ENCODE assay signal across 9 cellular contexts in the genomic region with DNA sequence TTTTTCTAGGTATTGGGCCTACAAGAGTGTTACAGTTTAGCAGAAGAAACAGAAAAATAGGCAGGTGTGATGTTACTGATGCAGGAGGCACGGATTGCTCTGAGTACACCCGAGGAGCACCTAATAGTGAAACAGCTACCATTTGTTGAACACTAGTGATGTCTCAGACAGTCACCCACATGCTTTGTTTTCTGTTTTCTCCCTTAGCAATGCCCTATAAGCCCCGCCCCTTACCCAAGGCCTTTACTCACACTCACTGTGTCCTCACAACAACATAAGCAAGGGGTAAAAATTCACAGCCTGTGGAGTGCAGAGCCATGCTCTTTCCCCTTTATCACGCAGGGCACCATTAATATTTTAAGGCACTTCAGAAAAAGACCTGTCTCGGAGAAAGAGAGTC.
A peak's percentile ranks its signal among the peaks of the same experiment; 100 is the strongest.
DNase-seq lines count a peak whose midpoint lies in the region; TF ChIP-seq lines count a peak whose summit lies in the region.
"Had no signal": no experiment of that assay in that cellular context is flagged by ENCODE, and none has a peak within 500 bp of the region (broad histone marks: within the 10 kb centered on the region; RNA-seq: fewer than 3 reads in every experiment).

No MANE protein-coding gene starts in this region.

- no peak for TF ChIP-seq CTCF in choroid plexus epithelial cell (conservative IDR thresholded peaks at IDR 0.05; ENCODE audit: low read depth, low read length)
- TF ChIP-seq CTCF in retinal pigment epithelial cell (conservative IDR thresholded peaks at IDR 0.05; ENCODE audit: low read depth, low read length), result no peak

- H3K4me3 ChIP-seq in choroid plexus epithelial cell (ENCODE audit: low read depth, low read length) (no peak overlapping the region), retinal pigment epithelial cell (ENCODE audit: low read length) (no peak overlapping the region)

- DNase-seq in DMS53 (lab: John Stamatoyannopoulos, UW) (peak; percentile 34), DMS53 treated with DMSO at 0.1 percent for 48 hours (lab: John Stamatoyannopoulos, UW; ENCODE audit: unreplicated experiment) (no peak), LoVo (ENCODE audit: low spot score) (peak; percentile 66), choroid plexus epithelial cell (ENCODE audit: low read depth) (peak; percentile 51), retinal pigment epithelial cell (ENCODE audit: low read depth) (peak; percentile 62), D341Med (ENCODE audit: low spot score) (no peak), DMS153 (lab: John Stamatoyannopoulos, UW) (no peak), DMS114 treated with DMSO at 0.1 percent for 48 hours (lab: John Stamatoyannopoulos, UW; ENCODE audit: unreplicated experiment) (no peak)
- DNase-seq: NCI-H774 had no signal

Comparison
In these comparisons a context has a peak if more than half of its experiments do, and no peak if none do; other contexts are left out.
1. DNase-seq: peak in DMS53 (single experiment), LoVo (single experiment), choroid plexus epithelial cell (single experiment) and retinal pigment epithelial cell (single experiment); none in DMS53 treated with DMSO at 0.1 percent for 48 hours (single experiment), D341Med (single experiment), DMS153 (single experiment) and DMS114 treated with DMSO at 0.1 percent for 48 hours (single experiment).